Comparison of ENCODE assay signal across 1 cellular context in genomic region chr12:94172031-94172430, GRCh38.
A peak's percentile ranks its signal among the peaks of the same experiment; 100 is the strongest.
TF ChIP-seq lines count a peak whose summit lies in the region.

No MANE protein-coding gene starts in this region.

TF ChIP-seq in GM12878, 131 proteins besides CTCF, POLR2A, EP300 and RAD21:
- no peak for TF ChIP-seq FOS (IDR thresholded peaks at IDR 0.05; ENCODE audit: borderline replicate concordance, extremely low read depth, insufficient read length)
- no peak for TF ChIP-seq STAT3 (IDR thresholded peaks at IDR 0.05; ENCODE audit: low read depth, low read length)
- TF ChIP-seq RUNX3 (IDR thresholded peaks at IDR 0.05; ENCODE audit: low read length): peak; percentile 43
- no peak for TF ChIP-seq USF2 (IDR thresholded peaks at IDR 0.05; ENCODE audit: borderline replicate concordance, low read depth, low read length)
- no peak for TF ChIP-seq SKIL (IDR thresholded peaks at IDR 0.05; ENCODE audit: low read depth, poor library complexity, severe bottlenecking)
- TF ChIP-seq BACH1 (IDR thresholded peaks at IDR 0.05; ENCODE audit: borderline replicate concordance): peak; percentile 66; the same call in 1 of the 2 replicates
- TF ChIP-seq BCL3 (IDR thresholded peaks at IDR 0.05; ENCODE audit: borderline replicate concordance, insufficient read depth, low read depth, low read length, poor library complexity, severe bottlenecking): peak; percentile 71
